21 cellular contexts compared by ENCODE assay signal in genomic region chr7:77839919-77840318, GRCh38.
"Had no signal": no experiment of that assay in that cellular context is flagged by ENCODE, and none has a peak within 500 bp of the region (broad histone marks: within the 10 kb centered on the region; RNA-seq: fewer than 3 reads in every experiment).

No MANE protein-coding gene starts in this region.

- H3K4me2 ChIP-seq: smooth muscle cell had no signal

- H3K36me3 ChIP-seq: adrenal gland, breast epithelium, esophagus muscularis mucosa, ovary, right lobe of liver, thoracic aorta, upper lobe of right lung had no signal

- H3K9me3 ChIP-seq: adrenal gland, breast epithelium, esophagus muscularis mucosa, ovary, right lobe of liver, thoracic aorta, upper lobe of right lung had no signal

- H3K4me1 ChIP-seq: adrenal gland, breast epithelium, upper lobe of right lung had no signal

- H3K27ac ChIP-seq: adrenal gland, breast epithelium, esophagus muscularis mucosa, ovary, right lobe of liver, thoracic aorta, upper lobe of right lung, VCaP had no signal

- H3K27me3 ChIP-seq: adrenal gland, breast epithelium, esophagus muscularis mucosa, ovary, right lobe of liver, upper lobe of right lung had no signal

- ATAC-seq: left ventricle myocardium superior, natural killer cell, right lobe of liver, upper lobe of right lung had no signal

- DNase-seq: activated CD4-positive, alpha-beta T cell treated with anti-CD3 and anti-CD28 coated beads for 1 hour; activated CD8-positive, alpha-beta memory T cell treated with anti-CD3 and anti-CD28 coated beads for 24 hours; activated CD8-positive, alpha-beta memory T cell treated with anti-CD3 and anti-CD28 coated beads, Interleukin-2, amount 50 U/mL, for 48 hours; activated gamma-delta T cell; activated T-cell treated with anti-CD3 and anti-CD28 coated beads, Interleukin-2, amount 50 U/mL, for 48 hours; adrenal gland; effector CD8-positive, alpha-beta T cell; left ventricle myocardium superior; mesendoderm; natural killer cell; ovary; right lobe of liver; stimulated activated CD4-positive, alpha-beta T cell treated with anti-CD3 and anti-CD28 coated beads, Interleukin-4, amount 100 ng/mL, for 1 hour; upper lobe of right lung had no signal

- FAIRE-seq: astrocyte, endothelial cell of umbilical vein had no signal

- H3K4me3 ChIP-seq: adrenal gland, breast epithelium, esophagus muscularis mucosa, ovary, right lobe of liver, smooth muscle cell, thoracic aorta, upper lobe of right lung had no signal
